19 cellular contexts compared by ENCODE assay signal in the genomic region with DNA sequence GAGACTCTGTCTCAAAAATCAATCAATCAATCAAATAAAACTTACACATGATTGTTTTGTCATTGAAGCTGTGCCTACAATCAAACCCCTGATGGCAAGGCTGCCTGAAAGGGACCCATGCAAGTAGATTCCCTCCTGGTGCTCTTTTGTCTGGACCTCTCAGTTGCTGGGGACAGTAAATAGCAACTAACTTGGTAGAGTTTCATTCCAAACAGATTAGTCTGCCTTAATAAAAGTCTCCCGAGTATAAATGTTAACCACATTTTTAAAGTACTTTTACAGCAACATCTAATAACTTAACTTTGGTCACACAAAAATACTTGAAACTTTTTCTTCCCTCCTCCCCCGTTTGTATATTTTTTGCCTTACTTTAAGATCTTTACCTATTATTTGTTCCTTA.
"Had no signal": no experiment of that assay in that cellular context is flagged by ENCODE, and none has a peak within 500 bp of the region (broad histone marks: within the 10 kb centered on the region; RNA-seq: fewer than 3 reads in every experiment).

No MANE protein-coding gene starts in this region.

- ATAC-seq: heart right ventricle; lower lobe of right lung; natural killer cell treated with Interleukin-12 subunit alpha and Interleukin-12 subunit beta and Interleukin-15 and Interleukin-18, amount 100 ng/mL, for 72 hours; psoas muscle; right cardiac atrium; T-helper 17 cell had no signal

- H3K27me3 ChIP-seq: breast epithelium, colonic mucosa, esophagus squamous epithelium, heart right ventricle, ovary, tibial artery had no signal

- H3K4me1 ChIP-seq: breast epithelium, colonic mucosa, psoas muscle had no signal

- H3K9me3 ChIP-seq: colonic mucosa, esophagus squamous epithelium, lower lobe of right lung had no signal

- DNase-seq: activated CD4-positive, alpha-beta memory T cell treated with anti-CD3 and anti-CD28 coated beads for 36 hours; activated CD4-positive, alpha-beta T cell treated with anti-CD3 and anti-CD28 coated beads for 48 hours; activated effector memory CD4-positive, alpha-beta T cell treated with Interleukin-2 at 50 U/mL for 16 hours; activated naive CD4-positive, alpha-beta T cell treated with anti-CD3 and anti-CD28 coated beads for 36 hours; activated naive CD8-positive, alpha-beta T cell treated with anti-CD3 and anti-CD28 coated beads, Interleukin-2, amount 10 ng/mL, durations not matched to agents 7 days and 5 days; activated T-cell treated with anti-CD3 and anti-CD28 coated beads, Interleukin-2, amount 50 U/mL, for 48 hours; amniotic stem cell; colonic mucosa; esophagus squamous epithelium; heart right ventricle; lower lobe of right lung; ovary; psoas muscle; right cardiac atrium; stimulated activated CD4-positive, alpha-beta T cell treated with anti-CD3 and anti-CD28 coated beads, Interleukin-1b, Interleukin-23, amount 100 ng/mL, for 48 hours; T-helper 17 cell; tibial artery had no signal

- H3K27ac ChIP-seq: breast epithelium, colonic mucosa, esophagus squamous epithelium, heart right ventricle, lower lobe of right lung, ovary, psoas muscle had no signal

- H3K4me3 ChIP-seq: breast epithelium, colonic mucosa, esophagus squamous epithelium, heart right ventricle, lower lobe of right lung, ovary, psoas muscle, tibial artery had no signal

- H3K36me3 ChIP-seq: breast epithelium, colonic mucosa, esophagus squamous epithelium, heart right ventricle, lower lobe of right lung, ovary, tibial artery had no signal
